In the genomic region with DNA sequence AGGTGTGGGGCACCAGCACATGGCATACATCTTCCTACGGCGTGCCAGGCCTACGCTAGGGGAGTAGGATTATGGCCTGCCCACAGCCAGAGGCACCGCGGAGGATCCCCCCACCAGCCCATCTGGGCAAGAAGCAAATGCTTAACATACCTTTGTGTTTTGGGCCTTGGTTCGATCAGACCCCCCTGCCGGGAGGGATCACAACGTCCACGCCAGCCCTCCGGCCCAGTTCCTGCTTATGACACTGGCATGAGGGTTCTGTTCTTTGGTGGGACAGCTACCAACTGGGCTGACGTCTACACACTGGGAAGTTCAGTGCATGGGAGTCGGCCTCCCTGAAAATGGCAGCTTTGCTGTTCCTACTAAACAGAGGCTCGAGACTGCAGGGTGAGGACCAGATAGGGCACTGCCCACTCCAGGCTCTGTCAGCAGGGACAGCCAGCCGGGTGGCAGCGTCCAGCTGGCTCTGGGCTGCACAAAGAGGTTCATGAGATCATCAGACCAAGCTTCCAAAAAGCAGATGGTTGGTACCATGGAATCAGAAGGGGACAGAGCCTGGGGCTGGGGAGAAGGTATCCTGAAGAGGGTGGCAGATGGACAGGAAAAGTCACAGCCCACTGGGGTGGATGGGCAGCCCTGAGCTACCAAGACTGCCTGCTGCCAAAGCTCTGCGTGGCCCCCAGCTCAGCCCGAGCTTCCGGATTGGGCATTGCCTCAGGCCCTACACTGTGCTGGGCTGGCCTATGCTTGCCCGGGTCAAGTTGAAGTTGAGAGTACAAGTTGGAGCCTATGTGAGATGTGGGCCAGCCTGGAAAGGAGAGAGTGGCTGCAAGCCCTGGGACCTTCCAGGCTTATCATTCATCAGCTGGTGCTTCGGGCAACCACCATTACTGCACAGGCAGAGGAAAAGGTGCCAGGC, we compare ENCODE assay signal across 22 cellular contexts.
"Had no signal": no experiment of that assay in that cellular context is flagged by ENCODE, and none has a peak within 500 bp of the region (broad histone marks: within the 10 kb centered on the region; RNA-seq: fewer than 3 reads in every experiment).

No MANE protein-coding gene starts in this region.

- H3K27ac ChIP-seq: left lung, neural progenitor cell, testis had no signal

- H3K36me3 ChIP-seq: left lung, neural progenitor cell had no signal

- H3K9ac ChIP-seq: neural progenitor cell had no signal

- H2AFZ ChIP-seq: neural progenitor cell had no signal

- H3K4me3 ChIP-seq: left lung, neural progenitor cell, testis had no signal

- H3K27ac Mint-ChIP-seq: activated CD4-positive, alpha-beta T cell treated with anti-CD3 and anti-CD28 coated beads, Interleukin-2, amount 10 ng/mL, durations not matched to agents 7 days and 5 days; activated CD8-positive, alpha-beta memory T cell treated with anti-CD3 and anti-CD28 coated beads, Interleukin-2, amount 10 ng/mL, durations not matched to agents 7 days and 5 days; activated CD8-positive, alpha-beta T cell treated with anti-CD3 and anti-CD28 coated beads for 36 hours; activated naive CD4-positive, alpha-beta T cell treated with anti-CD3 and anti-CD28 coated beads, Interleukin-2, amount 50 U/mL, for 24 hours; activated T-helper 1 cell treated with anti-CD3 and anti-CD28 coated beads, Interleukin-12 subunit alpha, Interleukin-12 subunit beta, Interleukin-2, Interleukin-4 antibody, amounts not matched to agents 30 ng/mL and 10 ng/mL and 1 ng/mL, durations not matched to agents 14 hours and 24 hours and 36 hours; dendritic cell treated with granulocyte-macrophage colony-stimulating factor and Interleukin-4, amounts not matched to agents 40 ng/mL and 50 ng/mL, for 4 days; immature natural killer cell; mesothelial cell of epicardium; naive thymus-derived CD8-positive, alpha-beta T cell; neural progenitor cell; progenitor cell of endocrine pancreas had no signal

- H3K4me2 ChIP-seq: neural progenitor cell had no signal

- DNase-seq: activated CD4-positive, alpha-beta T cell treated with anti-CD3 and anti-CD28 coated beads, Interleukin-2, amount 10 ng/mL, durations not matched to agents 7 days and 5 days; activated CD8-positive, alpha-beta memory T cell treated with anti-CD3 and anti-CD28 coated beads, Interleukin-2, amount 10 ng/mL, durations not matched to agents 7 days and 5 days; activated CD8-positive, alpha-beta T cell treated with anti-CD3 and anti-CD28 coated beads for 36 hours; activated gamma-delta T cell treated with Interleukin-2 at 50 U/mL for 16 hours; activated T-cell treated with anti-CD3 and anti-CD28 coated beads for 4 hours; anterior cingulate cortex; effector CD8-positive, alpha-beta T cell; foreskin melanocyte; immature natural killer cell; naive thymus-derived CD8-positive, alpha-beta T cell; stimulated activated CD4-positive, alpha-beta T cell treated with anti-CD3 and anti-CD28 coated beads, Interleukin-12 subunit alpha, Interleukin-12 subunit beta, amount 100 ng/mL, for 4 hours; SW 1271; T-helper 2 cell; testis had no signal

- H3K4me1 Mint-ChIP-seq: activated CD4-positive, alpha-beta T cell treated with anti-CD3 and anti-CD28 coated beads, Interleukin-2, amount 10 ng/mL, durations not matched to agents 7 days and 5 days; activated CD8-positive, alpha-beta memory T cell treated with anti-CD3 and anti-CD28 coated beads, Interleukin-2, amount 10 ng/mL, durations not matched to agents 7 days and 5 days; activated naive CD4-positive, alpha-beta T cell treated with anti-CD3 and anti-CD28 coated beads, Interleukin-2, amount 50 U/mL, for 24 hours; immature natural killer cell; mesothelial cell of epicardium; naive thymus-derived CD8-positive, alpha-beta T cell; neural progenitor cell had no signal

- H3K9me3 ChIP-seq: left lung, testis had no signal

- H3K4me3 Mint-ChIP-seq: activated CD4-positive, alpha-beta T cell treated with anti-CD3 and anti-CD28 coated beads, Interleukin-2, amount 10 ng/mL, durations not matched to agents 7 days and 5 days; activated CD8-positive, alpha-beta memory T cell treated with anti-CD3 and anti-CD28 coated beads, Interleukin-2, amount 10 ng/mL, durations not matched to agents 7 days and 5 days; activated CD8-positive, alpha-beta T cell treated with anti-CD3 and anti-CD28 coated beads for 36 hours; activated naive CD4-positive, alpha-beta T cell treated with anti-CD3 and anti-CD28 coated beads, Interleukin-2, amount 50 U/mL, for 24 hours; activated T-helper 1 cell treated with anti-CD3 and anti-CD28 coated beads, Interleukin-12 subunit alpha, Interleukin-12 subunit beta, Interleukin-2, Interleukin-4 antibody, amounts not matched to agents 30 ng/mL and 10 ng/mL and 1 ng/mL, durations not matched to agents 14 hours and 24 hours and 36 hours; brain; dendritic cell treated with granulocyte-macrophage colony-stimulating factor and Interleukin-4, amounts not matched to agents 40 ng/mL and 50 ng/mL, for 4 days; immature natural killer cell; mesothelial cell of epicardium; naive thymus-derived CD8-positive, alpha-beta T cell; neural progenitor cell had no signal

- H3K4me1 ChIP-seq: left lung, testis had no signal

- ATAC-seq: activated CD8-positive, alpha-beta memory T cell treated with anti-CD3 and anti-CD28 coated beads, Interleukin-2, amount 10 ng/mL, durations not matched to agents 7 days and 5 days; activated CD8-positive, alpha-beta T cell treated with anti-CD3 and anti-CD28 coated beads for 36 hours; left lung; naive thymus-derived CD8-positive, alpha-beta T cell had no signal

- H3K27me3 Mint-ChIP-seq: activated CD8-positive, alpha-beta memory T cell treated with anti-CD3 and anti-CD28 coated beads, Interleukin-2, amount 10 ng/mL, durations not matched to agents 7 days and 5 days; dendritic cell treated with granulocyte-macrophage colony-stimulating factor and Interleukin-4, amounts not matched to agents 40 ng/mL and 50 ng/mL, for 4 days had no signal

- H3K27me3 ChIP-seq: left lung, neural progenitor cell, testis had no signal

- H3K9me3 Mint-ChIP-seq: activated CD4-positive, alpha-beta T cell treated with anti-CD3 and anti-CD28 coated beads, Interleukin-2, amount 10 ng/mL, durations not matched to agents 7 days and 5 days; activated CD8-positive, alpha-beta T cell treated with anti-CD3 and anti-CD28 coated beads for 36 hours; activated naive CD4-positive, alpha-beta T cell treated with anti-CD3 and anti-CD28 coated beads, Interleukin-2, amount 50 U/mL, for 24 hours; activated T-helper 1 cell treated with anti-CD3 and anti-CD28 coated beads, Interleukin-12 subunit alpha, Interleukin-12 subunit beta, Interleukin-2, Interleukin-4 antibody, amounts not matched to agents 30 ng/mL and 10 ng/mL and 1 ng/mL, durations not matched to agents 14 hours and 24 hours and 36 hours; brain; dendritic cell treated with granulocyte-macrophage colony-stimulating factor and Interleukin-4, amounts not matched to agents 40 ng/mL and 50 ng/mL, for 4 days; mesothelial cell of epicardium; naive thymus-derived CD8-positive, alpha-beta T cell; neural progenitor cell had no signal
